ENCODE assay signal across 19 cellular contexts in genomic region chr12:77777274-77777673, GRCh38. TPM values are rescaled to one million over a fixed set of nuclear protein-coding genes. Genes with fewer than 3 reads are reported as not detected.
DNase-seq lines count a peak whose midpoint lies in the region; FAIRE-seq and TF ChIP-seq lines count a peak whose summit lies in the region.
"Had no signal": no experiment of that assay in that cellular context is flagged by ENCODE, and none has a peak within 500 bp of the region (broad histone marks: within the 10 kb centered on the region; RNA-seq: fewer than 3 reads in every experiment).

No MANE protein-coding gene starts in this region.

- no peak for FAIRE-seq in D721Med (lab: Jason Lieb, UNC)
- FAIRE-seq: GM19239, H54 had no signal

- H3K9me3 ChIP-seq in MG63 (no peaks in the 10 kb centered on the region), Peyer's patch (no peaks in the 10 kb centered on the region)
- H3K9me3 ChIP-seq: SJCRH30 had no signal

- no peaks in the 10 kb centered on the region for H3K4me1 ChIP-seq in Peyer's patch

- TF ChIP-seq POLR2A in Peyer's patch (IDR thresholded peaks at IDR 0.05): no peak

- H3K36me3 ChIP-seq in MG63 (no peaks in the 10 kb centered on the region), Peyer's patch (no peaks in the 10 kb centered on the region)
- H3K36me3 ChIP-seq: SJCRH30 had no signal

- H3K27me3 ChIP-seq in MG63 (no peaks in the 10 kb centered on the region), Peyer's patch (no peaks in the 10 kb centered on the region)
- H3K27me3 ChIP-seq: SJCRH30 had no signal

- TF ChIP-seq CTCF in choroid plexus epithelial cell (conservative IDR thresholded peaks at IDR 0.05; ENCODE audit: low read depth, low read length): no peak
- TF ChIP-seq CTCF in fibroblast of the aortic adventitia (IDR thresholded peaks at IDR 0.05; ENCODE audit: insufficient read depth, low read length): no peak
- TF ChIP-seq CTCF in D721Med (IDR thresholded peaks at IDR 0.05; ENCODE audit: insufficient read depth, missing control alignments): no peak
- TF ChIP-seq CTCF in Peyer's patch (IDR thresholded peaks at IDR 0.05): no peak

- H3K27ac ChIP-seq in Peyer's patch: no peak overlapping the region
- H3K27ac ChIP-seq: SJCRH30 had no signal

- H3K4me3 ChIP-seq in MG63: no peak overlapping the region
- no peak overlapping the region for H3K4me3 ChIP-seq in choroid plexus epithelial cell (ENCODE audit: low read depth, low read length)
- no peak overlapping the region for H3K4me3 ChIP-seq in fibroblast of the aortic adventitia (ENCODE audit: low read depth, low read length)
- H3K4me3 ChIP-seq in Peyer's patch: no peak overlapping the region
- H3K4me3 ChIP-seq: SJCRH30 had no signal

- DNase-seq in ELR (ENCODE audit: low read depth): peak; percentile 13
- DNase-seq in MG63: peak; percentile 12
- DNase-seq in choroid plexus epithelial cell (ENCODE audit: low read depth): peak; percentile 9
- DNase-seq in fibroblast of the aortic adventitia (ENCODE audit: low read depth): peak; percentile 36
- no peak for DNase-seq in NCI-H1930 (lab: John Stamatoyannopoulos, UW)
- no peak for DNase-seq in globus pallidus (ENCODE audit: low spot score)
- DNase-seq in D721Med (ENCODE audit: insufficient read length, low spot score): no peak
- DNase-seq in Peyer's patch: no peak
- DNase-seq: DMS53, EL, MM.1S, NCI-H1048, NCI-H1417 treated with DMSO at 0.1 percent for 48 hours, NCI-H187 treated with DMSO at 0.1 percent for 48 hours, NCI-H510A, SJCRH30, T-cell had no signal

RNA-seq across cellular contexts. Expression of gene NAV3, which starts 53.4 kb away (rescaled TPM):
- total RNA-seq in MG63 (2014; rRNA removed; shearing (Covaris generic); ENCODE audit: low replicate concordance): 6.7 and 20.7 TPM in 2 replicates
- total RNA-seq in fibroblast of the aortic adventitia (ENCODE audit: low replicate concordance) (83.1 and 121 TPM in 2 replicates), Peyer's patch (1 to 10 TPM; 1.9 to 4.1 (median 2.8) TPM)

Comparison
In these comparisons a context has a peak if more than half of its experiments do, and no peak if none do; other contexts are left out.
1. DNase-seq: peak in ELR (single experiment), MG63 (single experiment), choroid plexus epithelial cell (single experiment) and fibroblast of the aortic adventitia (single experiment); none in NCI-H1930 (0 of 2), globus pallidus (single experiment), D721Med (single experiment) and Peyer's patch (0 of 3).